ENCODE assay signal across 18 cellular contexts in genomic region chr2:168207861-168208260, GRCh38. TPM values are rescaled to one million over a fixed set of nuclear protein-coding genes. Genes with fewer than 3 reads are reported as not detected.
DNase-seq lines count a peak whose midpoint lies in the region; ATAC-seq and TF ChIP-seq lines count a peak whose summit lies in the region.
"Had no signal": no experiment of that assay in that cellular context is flagged by ENCODE, and none has a peak within 500 bp of the region (broad histone marks: within the 10 kb centered on the region; RNA-seq: fewer than 3 reads in every experiment).

No MANE protein-coding gene starts in this region.

- ATAC-seq in natural killer cell treated with Interleukin-12 subunit alpha and Interleukin-12 subunit beta and Interleukin-15 and Interleukin-18, amount 100 ng/mL, for 72 hours: no peak
- ATAC-seq in natural killer cell (no peak), WTC11 (no peak), GM19328 (IDR thresholded peaks at IDR 0.05; ENCODE audit: unreplicated experiment) (no peak), HG03108 (IDR thresholded peaks at IDR 0.05; ENCODE audit: unreplicated experiment) (no peak)

- intact Hi-C loops in natural killer cell (cut with micrococcal nuclease): no loop called here

- no peak for TF ChIP-seq CTCF in natural killer cell (IDR thresholded peaks at IDR 0.05)
- no peak for TF ChIP-seq CTCF in WTC11 (IDR thresholded peaks at IDR 0.05)
- no peak for TF ChIP-seq CTCF in type B pancreatic cell (conservative IDR thresholded peaks at IDR 0.05)

- no peaks in the 10 kb centered on the region for H3K27me3 Mint-ChIP-seq in natural killer cell treated with Interleukin-12 subunit alpha and Interleukin-12 subunit beta and Interleukin-15 and Interleukin-18, amount 100 ng/mL, for 72 hours
- no peaks in the 10 kb centered on the region for H3K27me3 Mint-ChIP-seq in natural killer cell (ENCODE audit: low read depth in 2 of 2)
- no peaks in the 10 kb centered on the region for H3K27me3 Mint-ChIP-seq in WTC11 (ENCODE audit: low read depth)
- H3K27me3 Mint-ChIP-seq in type B pancreatic cell: no peaks in the 10 kb centered on the region
- H3K27me3 Mint-ChIP-seq: B cell had no signal

- peaks cover 3% of the 10 kb centered on the region for H3K9me3 Mint-ChIP-seq in natural killer cell treated with Interleukin-12 subunit alpha and Interleukin-12 subunit beta and Interleukin-15 and Interleukin-18, amount 100 ng/mL, for 72 hours
- H3K9me3 Mint-ChIP-seq in natural killer cell (no peaks in the 10 kb centered on the region), WTC11 (no peaks in the 10 kb centered on the region), type B pancreatic cell (peaks cover 13% of the 10 kb centered on the region)

- no peaks in the 10 kb centered on the region for H3K36me3 Mint-ChIP-seq in natural killer cell treated with Interleukin-12 subunit alpha and Interleukin-12 subunit beta and Interleukin-15 and Interleukin-18, amount 100 ng/mL, for 72 hours
- H3K36me3 Mint-ChIP-seq in natural killer cell (no peaks in the 10 kb centered on the region), WTC11 (0 out of 2 replicates have a peak, but pooled peaks cover 3% of the 10 kb centered on the region), type B pancreatic cell (peaks cover 39% of the 10 kb centered on the region)

- H3K27ac ChIP-seq in epithelial cell of prostate: peak overlapping the region; percentile 80
- H3K27ac ChIP-seq: Peyer's patch had no signal

- H3K4me1 Mint-ChIP-seq in natural killer cell treated with Interleukin-12 subunit alpha and Interleukin-12 subunit beta and Interleukin-15 and Interleukin-18, amount 100 ng/mL, for 72 hours (ENCODE audit: low read depth in 2 of 2): peaks cover 73 to 75% of the 10 kb centered on the region in 2 donors
- H3K4me1 Mint-ChIP-seq in natural killer cell (peaks cover 86 to 92% of the 10 kb centered on the region in 2 donors), WTC11 (peaks cover 35% of the 10 kb centered on the region), type B pancreatic cell (ENCODE audit: unreplicated experiment) (peaks cover 3% of the 10 kb centered on the region)

- CTCF ChIA-PET in WTC11 (lab: Charles Lee): interaction anchor here (0.6 to 1.4 kb wide), 3 partner anchors 16 to 89 kb away, joined by 3 to 5 read pairs (median 3); no protein-coding TSS in a partner anchor

- peak overlapping the region; percentile 37 for H3K4me3 Mint-ChIP-seq in natural killer cell treated with Interleukin-12 subunit alpha and Interleukin-12 subunit beta and Interleukin-15 and Interleukin-18, amount 100 ng/mL, for 72 hours
- H3K4me3 Mint-ChIP-seq in natural killer cell (no peak overlapping the region), WTC11 (no peak overlapping the region), type B pancreatic cell (no peak overlapping the region)
- H3K4me3 Mint-ChIP-seq: B cell had no signal

- POLR2A ChIA-PET in WTC11 (lab: Charles Lee): no interaction called here

- DNase-seq in natural killer cell treated with Interleukin-12 subunit alpha and Interleukin-12 subunit beta and Interleukin-15 and Interleukin-18, amount 100 ng/mL, for 72 hours (ENCODE audit: low spot score): no peak
- DNase-seq in natural killer cell (no peak), WTC11 (ENCODE audit: low spot score) (no peak), epithelial cell of prostate (ENCODE audit: low read depth, low spot score) (no peak), type B pancreatic cell (ENCODE audit: extremely low spot score, unreplicated experiment) (no peak), NCI-H748 treated with DMSO at 0.1 percent for 48 hours (lab: John Stamatoyannopoulos, UW) (no peak)
- DNase-seq: EL, GF-D8, KG1, NCI-H1105, NCI-H146, NCI-H2029, NCI-H524, NCI-H82, Peyer's patch had no signal

- peak overlapping the region; percentile 2 to 74 for H3K27ac Mint-ChIP-seq in natural killer cell treated with Interleukin-12 subunit alpha and Interleukin-12 subunit beta and Interleukin-15 and Interleukin-18, amount 100 ng/mL, for 72 hours
- peak overlapping the region in 1 of 2 donors; percentile 1 for H3K27ac Mint-ChIP-seq in natural killer cell
- H3K27ac Mint-ChIP-seq in WTC11: peak overlapping the region; percentile 5; the same call in 1 of the 2 replicates
- H3K27ac Mint-ChIP-seq in type B pancreatic cell: peak overlapping the region; percentile 94
- H3K27ac Mint-ChIP-seq: B cell had no signal

TF ChIP-seq in WTC11, 78 proteins besides CTCF, POLR2A, EP300 and RAD21 (continues in another document):
- TF ChIP-seq, protein P1, sequence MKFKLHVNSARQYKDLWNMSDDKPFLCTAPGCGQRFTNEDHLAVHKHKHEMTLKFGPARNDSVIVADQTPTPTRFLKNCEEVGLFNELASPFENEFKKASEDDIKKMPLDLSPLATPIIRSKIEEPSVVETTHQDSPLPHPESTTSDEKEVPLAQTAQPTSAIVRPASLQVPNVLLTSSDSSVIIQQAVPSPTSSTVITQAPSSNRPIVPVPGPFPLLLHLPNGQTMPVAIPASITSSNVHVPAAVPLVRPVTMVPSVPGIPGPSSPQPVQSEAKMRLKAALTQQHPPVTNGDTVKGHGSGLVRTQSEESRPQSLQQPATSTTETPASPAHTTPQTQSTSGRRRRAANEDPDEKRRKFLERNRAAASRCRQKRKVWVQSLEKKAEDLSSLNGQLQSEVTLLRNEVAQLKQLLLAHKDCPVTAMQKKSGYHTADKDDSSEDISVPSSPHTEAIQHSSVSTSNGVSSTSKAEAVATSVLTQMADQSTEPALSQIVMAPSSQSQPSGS (CRISPR knock-in tag; IDR thresholded peaks at IDR 0.05; ENCODE audit: borderline replicate concordance, low read depth): no peak
- TF ChIP-seq USF2 (CRISPR knock-in tag; IDR thresholded peaks at IDR 0.05) (no peak), MYBL2 (CRISPR knock-in tag; IDR thresholded peaks at IDR 0.05) (no peak), RORB (CRISPR knock-in tag; IDR thresholded peaks at IDR 0.05) (no peak)
- TF ChIP-seq, protein P2, sequence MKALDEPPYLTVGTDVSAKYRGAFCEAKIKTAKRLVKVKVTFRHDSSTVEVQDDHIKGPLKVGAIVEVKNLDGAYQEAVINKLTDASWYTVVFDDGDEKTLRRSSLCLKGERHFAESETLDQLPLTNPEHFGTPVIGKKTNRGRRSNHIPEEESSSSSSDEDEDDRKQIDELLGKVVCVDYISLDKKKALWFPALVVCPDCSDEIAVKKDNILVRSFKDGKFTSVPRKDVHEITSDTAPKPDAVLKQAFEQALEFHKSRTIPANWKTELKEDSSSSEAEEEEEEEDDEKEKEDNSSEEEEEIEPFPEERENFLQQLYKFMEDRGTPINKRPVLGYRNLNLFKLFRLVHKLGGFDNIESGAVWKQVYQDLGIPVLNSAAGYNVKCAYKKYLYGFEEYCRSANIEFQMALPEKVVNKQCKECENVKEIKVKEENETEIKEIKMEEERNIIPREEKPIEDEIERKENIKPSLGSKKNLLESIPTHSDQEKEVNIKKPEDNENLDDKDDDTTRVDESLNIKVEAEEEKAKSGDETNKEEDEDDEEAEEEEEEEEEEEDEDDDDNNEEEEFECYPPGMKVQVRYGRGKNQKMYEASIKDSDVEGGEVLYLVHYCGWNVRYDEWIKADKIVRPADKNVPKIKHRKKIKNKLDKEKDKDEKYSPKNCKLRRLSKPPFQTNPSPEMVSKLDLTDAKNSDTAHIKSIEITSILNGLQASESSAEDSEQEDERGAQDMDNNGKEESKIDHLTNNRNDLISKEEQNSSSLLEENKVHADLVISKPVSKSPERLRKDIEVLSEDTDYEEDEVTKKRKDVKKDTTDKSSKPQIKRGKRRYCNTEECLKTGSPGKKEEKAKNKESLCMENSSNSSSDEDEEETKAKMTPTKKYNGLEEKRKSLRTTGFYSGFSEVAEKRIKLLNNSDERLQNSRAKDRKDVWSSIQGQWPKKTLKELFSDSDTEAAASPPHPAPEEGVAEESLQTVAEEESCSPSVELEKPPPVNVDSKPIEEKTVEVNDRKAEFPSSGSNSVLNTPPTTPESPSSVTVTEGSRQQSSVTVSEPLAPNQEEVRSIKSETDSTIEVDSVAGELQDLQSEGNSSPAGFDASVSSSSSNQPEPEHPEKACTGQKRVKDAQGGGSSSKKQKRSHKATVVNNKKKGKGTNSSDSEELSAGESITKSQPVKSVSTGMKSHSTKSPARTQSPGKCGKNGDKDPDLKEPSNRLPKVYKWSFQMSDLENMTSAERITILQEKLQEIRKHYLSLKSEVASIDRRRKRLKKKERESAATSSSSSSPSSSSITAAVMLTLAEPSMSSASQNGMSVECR (CRISPR knock-in tag; IDR thresholded peaks at IDR 0.05; ENCODE audit: borderline replicate concordance): no peak
- TF ChIP-seq, protein P3, sequence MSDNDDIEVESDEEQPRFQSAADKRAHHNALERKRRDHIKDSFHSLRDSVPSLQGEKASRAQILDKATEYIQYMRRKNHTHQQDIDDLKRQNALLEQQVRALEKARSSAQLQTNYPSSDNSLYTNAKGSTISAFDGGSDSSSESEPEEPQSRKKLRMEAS (CRISPR knock-in tag; IDR thresholded peaks at IDR 0.05): no peak

RNA-seq across cellular contexts. Expression of gene STK39, which starts 39.5 kb away (rescaled TPM):
- 10 to 100 TPM; 39.1 to 52.0 TPM for total RNA-seq in natural killer cell treated with Interleukin-12 subunit alpha and Interleukin-12 subunit beta and Interleukin-15 and Interleukin-18, amount 100 ng/mL, for 72 hours
- total RNA-seq in natural killer cell (10 to 100 TPM; 53.3 to 79.3 (median 66.6) TPM), WTC11 (2021) (20.5 to 22.1 TPM (median 21.6 TPM) in 3 replicates), type B pancreatic cell (ENCODE audit: low replicate concordance) (22.0 and 26.2 TPM in 2 replicates)
